Comparison of ENCODE assay signal across 1 cellular context in the genomic region with DNA sequence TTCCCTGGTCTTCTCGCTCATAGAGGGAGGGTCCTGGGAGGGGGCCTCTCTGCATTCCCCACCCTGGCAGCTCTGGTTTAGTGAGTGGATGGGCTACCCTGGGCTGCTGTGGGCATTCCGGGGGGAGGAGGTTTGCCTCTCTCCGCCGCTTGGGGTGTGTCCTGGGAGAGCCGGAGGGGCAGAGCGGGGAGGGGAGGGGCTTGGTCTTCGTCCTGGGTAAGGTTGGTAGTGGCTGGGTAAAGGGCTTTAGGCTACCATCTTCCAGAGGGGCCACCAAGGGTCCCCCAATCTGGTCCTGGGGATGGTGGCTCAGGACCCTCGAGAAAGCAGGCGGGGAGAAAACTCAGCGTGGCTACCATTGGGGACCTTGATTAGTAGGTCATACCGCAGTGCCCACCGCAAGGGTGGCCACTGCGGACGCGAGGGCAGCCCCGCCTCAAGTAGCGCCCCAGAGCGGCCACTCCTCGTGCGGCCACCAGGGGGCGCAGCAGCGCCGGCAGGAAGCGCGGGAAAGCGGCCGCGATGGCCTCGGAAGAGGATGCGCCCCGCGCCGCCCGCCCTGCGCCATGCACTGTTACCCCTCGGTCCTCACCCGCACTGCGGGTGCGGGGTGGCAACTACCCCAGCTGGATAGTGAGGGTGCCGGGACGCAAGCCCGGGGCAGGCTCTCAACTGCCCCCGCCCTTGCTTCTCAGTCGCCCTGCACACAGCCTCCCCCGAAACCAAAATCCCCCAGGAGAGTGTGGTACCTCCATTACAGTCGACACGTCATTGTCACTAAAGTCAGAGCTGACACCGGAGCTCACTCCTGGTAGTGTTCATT.
TF ChIP-seq lines count a peak whose summit lies in the region.

No MANE protein-coding gene starts in this region.

TF ChIP-seq in K562, 482 proteins besides CTCF, POLR2A, EP300 and RAD21 (continued from another document and continues in another):
- TF ChIP-seq, protein P1, sequence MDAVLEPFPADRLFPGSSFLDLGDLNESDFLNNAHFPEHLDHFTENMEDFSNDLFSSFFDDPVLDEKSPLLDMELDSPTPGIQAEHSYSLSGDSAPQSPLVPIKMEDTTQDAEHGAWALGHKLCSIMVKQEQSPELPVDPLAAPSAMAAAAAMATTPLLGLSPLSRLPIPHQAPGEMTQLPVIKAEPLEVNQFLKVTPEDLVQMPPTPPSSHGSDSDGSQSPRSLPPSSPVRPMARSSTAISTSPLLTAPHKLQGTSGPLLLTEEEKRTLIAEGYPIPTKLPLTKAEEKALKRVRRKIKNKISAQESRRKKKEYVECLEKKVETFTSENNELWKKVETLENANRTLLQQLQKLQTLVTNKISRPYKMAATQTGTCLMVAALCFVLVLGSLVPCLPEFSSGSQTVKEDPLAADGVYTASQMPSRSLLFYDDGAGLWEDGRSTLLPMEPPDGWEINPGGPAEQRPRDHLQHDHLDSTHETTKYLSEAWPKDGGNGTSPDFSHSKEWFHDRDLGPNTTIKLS (IDR thresholded peaks at IDR 0.05; ENCODE audit: borderline replicate concordance, low read depth) = peak; percentile 31; the same call in 1 of the 2 replicates
- TF ChIP-seq MYNN (IDR thresholded peaks at IDR 0.05) = no peak
- TF ChIP-seq MYNN (CRISPR knock-in tag; IDR thresholded peaks at IDR 0.05) = no peak
- TF ChIP-seq BHLHE40 (IDR thresholded peaks at IDR 0.05; ENCODE audit: low read length) = peak; percentile 18; the same call in 1 of the 2 replicates
- TF ChIP-seq E2F3 (CRISPR knock-in tag; IDR thresholded peaks at IDR 0.05) = peak; percentile 99
- TF ChIP-seq TFAP4 (CRISPR knock-in tag; IDR thresholded peaks at IDR 0.05; ENCODE audit: borderline replicate concordance) = peak; percentile 77
- TF ChIP-seq DMBX1 (CRISPR knock-in tag; IDR thresholded peaks at IDR 0.05; ENCODE audit: borderline replicate concordance) = peak; percentile 35; the same call in 1 of the 2 replicates
- peak; percentile 59 to 72 for TF ChIP-seq NRF1 (conservative IDR thresholded peaks at IDR 0.05 in 1 of 2, IDR thresholded peaks at IDR 0.05 in 1 of 2)
- TF ChIP-seq CCNT2 (IDR thresholded peaks at IDR 0.05; ENCODE audit: borderline replicate concordance, extremely low read depth, insufficient read length, low read depth, low read length) = peak; percentile 45
- TF ChIP-seq PCBP2 (IDR thresholded peaks at IDR 0.05; ENCODE audit: low read depth, low read length, poor library complexity, severe bottlenecking) = no peak
- no peak for TF ChIP-seq ARID3A (IDR thresholded peaks at IDR 0.05; ENCODE audit: borderline replicate concordance, low read depth, low read length)
- TF ChIP-seq SP1 (CRISPR knock-in tag; IDR thresholded peaks at IDR 0.05) = no peak
- TF ChIP-seq CBFA2T3 (IDR thresholded peaks at IDR 0.05) = no peak
- TF ChIP-seq EZH2 (IDR thresholded peaks at IDR 0.05; ENCODE audit: borderline replicate concordance, low read depth, low read length) = peak; percentile 67; the same call in 1 of the 2 replicates
- 0 out of 2 replicates have a peak, but pooled peaks have one; percentile 25 for TF ChIP-seq ARID2 (IDR thresholded peaks at IDR 0.05)
- TF ChIP-seq, protein P2, sequence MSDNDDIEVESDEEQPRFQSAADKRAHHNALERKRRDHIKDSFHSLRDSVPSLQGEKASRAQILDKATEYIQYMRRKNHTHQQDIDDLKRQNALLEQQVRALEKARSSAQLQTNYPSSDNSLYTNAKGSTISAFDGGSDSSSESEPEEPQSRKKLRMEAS (CRISPR knock-in tag; IDR thresholded peaks at IDR 0.05) = peak; percentile 82
- TF ChIP-seq, protein P3, sequence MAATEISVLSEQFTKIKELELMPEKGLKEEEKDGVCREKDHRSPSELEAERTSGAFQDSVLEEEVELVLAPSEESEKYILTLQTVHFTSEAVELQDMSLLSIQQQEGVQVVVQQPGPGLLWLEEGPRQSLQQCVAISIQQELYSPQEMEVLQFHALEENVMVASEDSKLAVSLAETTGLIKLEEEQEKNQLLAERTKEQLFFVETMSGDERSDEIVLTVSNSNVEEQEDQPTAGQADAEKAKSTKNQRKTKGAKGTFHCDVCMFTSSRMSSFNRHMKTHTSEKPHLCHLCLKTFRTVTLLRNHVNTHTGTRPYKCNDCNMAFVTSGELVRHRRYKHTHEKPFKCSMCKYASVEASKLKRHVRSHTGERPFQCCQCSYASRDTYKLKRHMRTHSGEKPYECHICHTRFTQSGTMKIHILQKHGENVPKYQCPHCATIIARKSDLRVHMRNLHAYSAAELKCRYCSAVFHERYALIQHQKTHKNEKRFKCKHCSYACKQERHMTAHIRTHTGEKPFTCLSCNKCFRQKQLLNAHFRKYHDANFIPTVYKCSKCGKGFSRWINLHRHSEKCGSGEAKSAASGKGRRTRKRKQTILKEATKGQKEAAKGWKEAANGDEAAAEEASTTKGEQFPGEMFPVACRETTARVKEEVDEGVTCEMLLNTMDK (IDR thresholded peaks at IDR 0.05; ENCODE audit: borderline replicate concordance, insufficient read depth, low read depth, low read length, poor library complexity, severe bottlenecking) = peak; percentile 84
- TF ChIP-seq HDAC1 (IDR thresholded peaks at IDR 0.05) = 0 out of 4 replicates have a peak, but pooled peaks of 1 of the 2 experiments have one; percentile 13
- no peak for TF ChIP-seq DIDO1 (tag; IDR thresholded peaks at IDR 0.05; ENCODE audit: low read depth)
- TF ChIP-seq ZBTB17 (CRISPR knock-in tag; IDR thresholded peaks at IDR 0.05) = 0 out of 2 replicates have a peak, but pooled peaks have one; percentile 30
- TF ChIP-seq, protein P4, sequence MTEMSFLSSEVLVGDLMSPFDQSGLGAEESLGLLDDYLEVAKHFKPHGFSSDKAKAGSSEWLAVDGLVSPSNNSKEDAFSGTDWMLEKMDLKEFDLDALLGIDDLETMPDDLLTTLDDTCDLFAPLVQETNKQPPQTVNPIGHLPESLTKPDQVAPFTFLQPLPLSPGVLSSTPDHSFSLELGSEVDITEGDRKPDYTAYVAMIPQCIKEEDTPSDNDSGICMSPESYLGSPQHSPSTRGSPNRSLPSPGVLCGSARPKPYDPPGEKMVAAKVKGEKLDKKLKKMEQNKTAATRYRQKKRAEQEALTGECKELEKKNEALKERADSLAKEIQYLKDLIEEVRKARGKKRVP (CRISPR knock-in tag; IDR thresholded peaks at IDR 0.05) = no peak
- no peak for TF ChIP-seq ZNF696 (CRISPR knock-in tag; conservative IDR thresholded peaks at IDR 0.05)
- TF ChIP-seq ZNF232 (CRISPR knock-in tag; IDR thresholded peaks at IDR 0.05) = no peak
- TF ChIP-seq RB1 (IDR thresholded peaks at IDR 0.05; ENCODE audit: low read depth) = peak; percentile 100
- no peak for TF ChIP-seq LARP7 (IDR thresholded peaks at IDR 0.05)
- TF ChIP-seq ETV5 (CRISPR knock-in tag; IDR thresholded peaks at IDR 0.05; ENCODE audit: low read depth) = peak; percentile 83
- TF ChIP-seq HDAC8 (tag; IDR thresholded peaks at IDR 0.05) = peak; percentile 55; the same call in 1 of the 2 replicates
- TF ChIP-seq GABPA (tag; conservative IDR thresholded peaks at IDR 0.05; ENCODE audit: low read depth) = no peak
- TF ChIP-seq, protein P5, sequence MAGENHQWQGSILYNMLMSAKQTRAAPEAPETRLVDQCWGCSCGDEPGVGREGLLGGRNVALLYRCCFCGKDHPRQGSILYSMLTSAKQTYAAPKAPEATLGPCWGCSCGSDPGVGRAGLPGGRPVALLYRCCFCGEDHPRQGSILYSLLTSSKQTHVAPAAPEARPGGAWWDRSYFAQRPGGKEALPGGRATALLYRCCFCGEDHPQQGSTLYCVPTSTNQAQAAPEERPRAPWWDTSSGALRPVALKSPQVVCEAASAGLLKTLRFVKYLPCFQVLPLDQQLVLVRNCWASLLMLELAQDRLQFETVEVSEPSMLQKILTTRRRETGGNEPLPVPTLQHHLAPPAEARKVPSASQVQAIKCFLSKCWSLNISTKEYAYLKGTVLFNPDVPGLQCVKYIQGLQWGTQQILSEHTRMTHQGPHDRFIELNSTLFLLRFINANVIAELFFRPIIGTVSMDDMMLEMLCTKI (IDR thresholded peaks at IDR 0.05; ENCODE audit: partially characterized antibody) = no peak
- TF ChIP-seq, protein P6, sequence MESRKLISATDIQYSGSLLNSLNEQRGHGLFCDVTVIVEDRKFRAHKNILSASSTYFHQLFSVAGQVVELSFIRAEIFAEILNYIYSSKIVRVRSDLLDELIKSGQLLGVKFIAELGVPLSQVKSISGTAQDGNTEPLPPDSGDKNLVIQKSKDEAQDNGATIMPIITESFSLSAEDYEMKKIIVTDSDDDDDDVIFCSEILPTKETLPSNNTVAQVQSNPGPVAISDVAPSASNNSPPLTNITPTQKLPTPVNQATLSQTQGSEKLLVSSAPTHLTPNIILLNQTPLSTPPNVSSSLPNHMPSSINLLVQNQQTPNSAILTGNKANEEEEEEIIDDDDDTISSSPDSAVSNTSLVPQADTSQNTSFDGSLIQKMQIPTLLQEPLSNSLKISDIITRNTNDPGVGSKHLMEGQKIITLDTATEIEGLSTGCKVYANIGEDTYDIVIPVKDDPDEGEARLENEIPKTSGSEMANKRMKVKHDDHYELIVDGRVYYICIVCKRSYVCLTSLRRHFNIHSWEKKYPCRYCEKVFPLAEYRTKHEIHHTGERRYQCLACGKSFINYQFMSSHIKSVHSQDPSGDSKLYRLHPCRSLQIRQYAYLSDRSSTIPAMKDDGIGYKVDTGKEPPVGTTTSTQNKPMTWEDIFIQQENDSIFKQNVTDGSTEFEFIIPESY (CRISPR knock-in tag; IDR thresholded peaks at IDR 0.05) = peak; percentile 50; the same call in 1 of the 2 replicates
- peak; percentile 80 for TF ChIP-seq GABPB1 (CRISPR knock-in tag; IDR thresholded peaks at IDR 0.05)
- TF ChIP-seq PRPF4 (IDR thresholded peaks at IDR 0.05; ENCODE audit: insufficient read depth, low read depth, low read length, poor library complexity, severe bottlenecking) = no peak
- 0 out of 2 replicates have a peak, but pooled peaks have one; percentile 29 for TF ChIP-seq CREM (IDR thresholded peaks at IDR 0.05; ENCODE audit: low read depth)
- no peak for TF ChIP-seq ZNF57 (CRISPR knock-in tag; IDR thresholded peaks at IDR 0.05)
- TF ChIP-seq ZNF431 (CRISPR knock-in tag; IDR thresholded peaks at IDR 0.05) = peak; percentile 52; the same call in 1 of the 2 replicates
- peak; percentile 50; the same call in 1 of the 2 replicates for TF ChIP-seq MYC (IDR thresholded peaks at IDR 0.05; ENCODE audit: low read depth, low read length)
- TF ChIP-seq MYC (CRISPR knock-in tag; IDR thresholded peaks at IDR 0.05; ENCODE audit: borderline replicate concordance, low read depth) = no peak
- peak; percentile 19; the same call in 1 of the 2 replicates for TF ChIP-seq KLF6 (CRISPR knock-in tag; IDR thresholded peaks at IDR 0.05; ENCODE audit: borderline replicate concordance)
- TF ChIP-seq PHTF2 (CRISPR knock-in tag; IDR thresholded peaks at IDR 0.05) = no peak
- peak; percentile 78; the same call in 1 of the 2 replicates for TF ChIP-seq STAG1 (CRISPR knock-in tag; IDR thresholded peaks at IDR 0.05; ENCODE audit: borderline replicate concordance)
- TF ChIP-seq L3MBTL2 (IDR thresholded peaks at IDR 0.05) = peak; percentile 96
- peak; percentile 59; the same call in 1 of the 2 replicates for TF ChIP-seq RREB1 (CRISPR knock-in tag; IDR thresholded peaks at IDR 0.05)
